1 cellular context compared by ENCODE assay signal in the genomic region with DNA sequence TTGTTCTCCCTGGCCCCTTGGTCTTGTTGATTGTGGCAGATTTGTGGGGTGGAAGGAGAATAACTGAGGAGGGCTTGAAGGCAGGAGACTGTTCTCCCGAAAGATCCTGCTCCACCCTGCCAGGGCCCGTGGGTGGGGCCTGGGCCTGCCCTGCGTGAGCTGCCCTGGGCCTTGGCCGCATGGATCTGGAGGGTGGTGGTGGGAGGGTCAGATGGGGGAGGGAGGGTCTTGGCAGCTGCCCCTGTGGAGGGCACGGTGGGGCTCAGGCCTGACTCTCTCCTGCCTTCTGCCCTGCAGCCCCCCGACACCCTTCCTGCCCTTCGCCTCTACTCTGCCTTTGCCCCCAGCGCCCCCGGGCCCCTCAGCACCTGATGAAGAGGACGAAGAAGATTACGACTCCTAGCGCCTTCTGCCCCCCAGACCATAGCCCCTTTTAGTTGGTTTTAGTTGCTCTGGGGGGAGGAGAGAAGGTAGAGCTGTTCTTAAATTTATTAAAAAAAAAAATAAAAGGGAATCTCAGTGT.
TF ChIP-seq lines count a peak whose summit lies in the region.

No MANE protein-coding gene starts in this region.

TF ChIP-seq in neural cell, 6 proteins besides CTCF, POLR2A, EP300 and RAD21 (continued from another document):
- TF ChIP-seq, protein P1, sequence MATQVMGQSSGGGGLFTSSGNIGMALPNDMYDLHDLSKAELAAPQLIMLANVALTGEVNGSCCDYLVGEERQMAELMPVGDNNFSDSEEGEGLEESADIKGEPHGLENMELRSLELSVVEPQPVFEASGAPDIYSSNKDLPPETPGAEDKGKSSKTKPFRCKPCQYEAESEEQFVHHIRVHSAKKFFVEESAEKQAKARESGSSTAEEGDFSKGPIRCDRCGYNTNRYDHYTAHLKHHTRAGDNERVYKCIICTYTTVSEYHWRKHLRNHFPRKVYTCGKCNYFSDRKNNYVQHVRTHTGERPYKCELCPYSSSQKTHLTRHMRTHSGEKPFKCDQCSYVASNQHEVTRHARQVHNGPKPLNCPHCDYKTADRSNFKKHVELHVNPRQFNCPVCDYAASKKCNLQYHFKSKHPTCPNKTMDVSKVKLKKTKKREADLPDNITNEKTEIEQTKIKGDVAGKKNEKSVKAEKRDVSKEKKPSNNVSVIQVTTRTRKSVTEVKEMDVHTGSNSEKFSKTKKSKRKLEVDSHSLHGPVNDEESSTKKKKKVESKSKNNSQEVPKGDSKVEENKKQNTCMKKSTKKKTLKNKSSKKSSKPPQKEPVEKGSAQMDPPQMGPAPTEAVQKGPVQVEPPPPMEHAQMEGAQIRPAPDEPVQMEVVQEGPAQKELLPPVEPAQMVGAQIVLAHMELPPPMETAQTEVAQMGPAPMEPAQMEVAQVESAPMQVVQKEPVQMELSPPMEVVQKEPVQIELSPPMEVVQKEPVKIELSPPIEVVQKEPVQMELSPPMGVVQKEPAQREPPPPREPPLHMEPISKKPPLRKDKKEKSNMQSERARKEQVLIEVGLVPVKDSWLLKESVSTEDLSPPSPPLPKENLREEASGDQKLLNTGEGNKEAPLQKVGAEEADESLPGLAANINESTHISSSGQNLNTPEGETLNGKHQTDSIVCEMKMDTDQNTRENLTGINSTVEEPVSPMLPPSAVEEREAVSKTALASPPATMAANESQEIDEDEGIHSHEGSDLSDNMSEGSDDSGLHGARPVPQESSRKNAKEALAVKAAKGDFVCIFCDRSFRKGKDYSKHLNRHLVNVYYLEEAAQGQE (IDR thresholded peaks at IDR 0.05; ENCODE audit: borderline replicate concordance), result no peak
- TF ChIP-seq TAF1 (IDR thresholded peaks at IDR 0.05; ENCODE audit: low read depth) (no peak), SMC3 (conservative IDR thresholded peaks at IDR 0.05; ENCODE audit: poor library complexity) (no peak), POLR2AphosphoS5 (IDR thresholded peaks at IDR 0.05) (no peak), MXI1 (conservative IDR thresholded peaks at IDR 0.05; ENCODE audit: poor library complexity, severe bottlenecking) (no peak)
